ENCODE assay signal across 25 cellular contexts in genomic region chr14:90703841-90704240, GRCh38.
"Had no signal": no experiment of that assay in that cellular context is flagged by ENCODE, and none has a peak within 500 bp of the region (broad histone marks: within the 10 kb centered on the region; RNA-seq: fewer than 3 reads in every experiment).

No MANE protein-coding gene starts in this region.

- H3K27ac Mint-ChIP-seq: activated naive CD4-positive, alpha-beta T cell treated with anti-CD3 and anti-CD28 coated beads, Interleukin-2, amount 10 ng/mL, durations not matched to agents 7 days and 5 days; activated naive CD8-positive, alpha-beta T cell treated with anti-CD3 and anti-CD28 coated beads, Interleukin-2, amount 10 ng/mL, durations not matched to agents 7 days and 5 days; activated T-helper 1 cell treated with anti-CD3 and anti-CD28 coated beads, Interleukin-12 subunit alpha, Interleukin-12 subunit beta, Interleukin-2, Interleukin-4 antibody, amounts not matched to agents 30 ng/mL and 10 ng/mL and 1 ng/mL, durations not matched to agents 14 hours and 24 hours and 36 hours; memory B cell; naive thymus-derived CD8-positive, alpha-beta T cell; neural progenitor cell; stimulated activated naive B cell treated with anti-CD40 and anti-IgM and Interleukin-4, amounts not matched to agents 10 μg/mL and 1 μg/mL and 100 μg/mL, for 72 hours had no signal

- H3K4me1 Mint-ChIP-seq: activated naive CD8-positive, alpha-beta T cell treated with anti-CD3 and anti-CD28 coated beads, Interleukin-2, amount 10 ng/mL, durations not matched to agents 7 days and 5 days; memory B cell; naive thymus-derived CD8-positive, alpha-beta T cell; stimulated activated naive B cell treated with anti-CD40 and anti-IgM and Interleukin-4, amounts not matched to agents 10 μg/mL and 1 μg/mL and 100 μg/mL, for 72 hours had no signal

- H3K4me3 Mint-ChIP-seq: activated naive CD4-positive, alpha-beta T cell treated with anti-CD3 and anti-CD28 coated beads, Interleukin-2, amount 10 ng/mL, durations not matched to agents 7 days and 5 days; activated naive CD8-positive, alpha-beta T cell treated with anti-CD3 and anti-CD28 coated beads, Interleukin-2, amount 10 ng/mL, durations not matched to agents 7 days and 5 days; activated T-helper 1 cell treated with anti-CD3 and anti-CD28 coated beads, Interleukin-12 subunit alpha, Interleukin-12 subunit beta, Interleukin-2, Interleukin-4 antibody, amounts not matched to agents 30 ng/mL and 10 ng/mL and 1 ng/mL, durations not matched to agents 14 hours and 24 hours and 36 hours; effector memory CD8-positive, alpha-beta T cell; memory B cell; naive thymus-derived CD8-positive, alpha-beta T cell; neural progenitor cell; stimulated activated naive B cell treated with anti-CD40 and anti-IgM and Interleukin-4, amounts not matched to agents 10 μg/mL and 1 μg/mL and 100 μg/mL, for 72 hours had no signal

- H3K4me2 ChIP-seq: neural progenitor cell, smooth muscle cell had no signal

- H3K36me3 ChIP-seq: ascending aorta, brain microvascular endothelial cell, heart left ventricle, neural progenitor cell, right atrium auricular region, stomach, tibial artery had no signal

- H3K27me3 Mint-ChIP-seq: stimulated activated naive B cell treated with anti-CD40 and anti-IgM and Interleukin-4, amounts not matched to agents 10 μg/mL and 1 μg/mL and 100 μg/mL, for 72 hours had no signal

- H3K27me3 ChIP-seq: ascending aorta, brain microvascular endothelial cell, heart left ventricle, neural progenitor cell, right atrium auricular region, stomach, tibial artery had no signal

- H3K9ac ChIP-seq: neural progenitor cell had no signal

- H3K36me3 Mint-ChIP-seq: activated naive CD4-positive, alpha-beta T cell treated with anti-CD3 and anti-CD28 coated beads, Interleukin-2, amount 10 ng/mL, durations not matched to agents 7 days and 5 days; activated naive CD8-positive, alpha-beta T cell treated with anti-CD3 and anti-CD28 coated beads, Interleukin-2, amount 10 ng/mL, durations not matched to agents 7 days and 5 days; naive thymus-derived CD8-positive, alpha-beta T cell; neural progenitor cell; stimulated activated naive B cell treated with anti-CD40 and anti-IgM and Interleukin-4, amounts not matched to agents 10 μg/mL and 1 μg/mL and 100 μg/mL, for 72 hours had no signal

- H3K27ac ChIP-seq: ascending aorta, brain microvascular endothelial cell, heart left ventricle, neural progenitor cell, right atrium auricular region, stomach, tibial artery, VCaP had no signal

- H3K9me3 ChIP-seq: ascending aorta, heart left ventricle, right atrium auricular region, stomach, tibial artery had no signal

- DNase-seq: activated CD4-positive, alpha-beta T cell treated with anti-CD3 and anti-CD28 coated beads for 48 hours; activated CD4-positive, alpha-beta T cell treated with anti-CD3 and anti-CD28 coated beads, Interleukin-2, amount 50 U/mL, for 48 hours; activated CD8-positive, alpha-beta memory T cell treated with anti-CD3 and anti-CD28 coated beads for 24 hours; activated gamma-delta T cell; activated naive CD4-positive, alpha-beta T cell treated with anti-CD3 and anti-CD28 coated beads, Interleukin-2, amount 10 ng/mL, durations not matched to agents 7 days and 5 days; activated naive CD8-positive, alpha-beta T cell treated with anti-CD3 and anti-CD28 coated beads, Interleukin-2, amount 10 ng/mL, durations not matched to agents 7 days and 5 days; cortex of kidney; effector memory CD8-positive, alpha-beta T cell; foreskin fibroblast; heart left ventricle; naive thymus-derived CD8-positive, alpha-beta T cell; stimulated activated CD4-positive, alpha-beta T cell treated with anti-CD3 and anti-CD28 coated beads, Interleukin-1b, Interleukin-23, amount 100 ng/mL, for 48 hours; stimulated activated naive B cell treated with anti-CD40 and anti-IgM and Interleukin-4, amounts not matched to agents 10 μg/mL and 1 μg/mL and 100 μg/mL, for 72 hours; stomach; T-helper 9 cell; tibial artery had no signal

- H3K9me3 Mint-ChIP-seq: activated naive CD4-positive, alpha-beta T cell treated with anti-CD3 and anti-CD28 coated beads, Interleukin-2, amount 10 ng/mL, durations not matched to agents 7 days and 5 days; activated naive CD8-positive, alpha-beta T cell treated with anti-CD3 and anti-CD28 coated beads, Interleukin-2, amount 10 ng/mL, durations not matched to agents 7 days and 5 days; activated T-helper 1 cell treated with anti-CD3 and anti-CD28 coated beads, Interleukin-12 subunit alpha, Interleukin-12 subunit beta, Interleukin-2, Interleukin-4 antibody, amounts not matched to agents 30 ng/mL and 10 ng/mL and 1 ng/mL, durations not matched to agents 14 hours and 24 hours and 36 hours; effector memory CD8-positive, alpha-beta T cell; memory B cell; naive thymus-derived CD8-positive, alpha-beta T cell; neural progenitor cell; stimulated activated naive B cell treated with anti-CD40 and anti-IgM and Interleukin-4, amounts not matched to agents 10 μg/mL and 1 μg/mL and 100 μg/mL, for 72 hours had no signal

- H2AFZ ChIP-seq: neural progenitor cell had no signal

- H3K4me1 ChIP-seq: ascending aorta, neural progenitor cell had no signal

- H3K4me3 ChIP-seq: ascending aorta, heart left ventricle, neural progenitor cell, right atrium auricular region, smooth muscle cell, stomach, tibial artery had no signal

- ATAC-seq: effector memory CD8-positive, alpha-beta T cell; esophagus mucosa; heart left ventricle; naive thymus-derived CD8-positive, alpha-beta T cell; stimulated activated naive B cell treated with anti-CD40 and anti-IgM and Interleukin-4, amounts not matched to agents 10 μg/mL and 1 μg/mL and 100 μg/mL, for 72 hours had no signal
